In genomic region chr11:85628771-85629341, GRCh38 we compare ENCODE assay signal across 1 cellular context.
A peak's percentile ranks its signal among the peaks of the same experiment; 100 is the strongest.
TF ChIP-seq lines count a peak whose summit lies in the region.

No MANE protein-coding gene starts in this region.

TF ChIP-seq in IMR-90, 13 proteins besides CTCF, POLR2A, EP300 and RAD21:
- no peak for TF ChIP-seq CHD1 (IDR thresholded peaks at IDR 0.05; ENCODE audit: low read depth, low read length)
- TF ChIP-seq CEBPB (IDR thresholded peaks at IDR 0.05; ENCODE audit: low read depth, low read length): no peak
- TF ChIP-seq MAZ (IDR thresholded peaks at IDR 0.05; ENCODE audit: borderline replicate concordance, low read depth, low read length): no peak
- peak; percentile 41; the same call in 1 of the 2 replicates for TF ChIP-seq USF2 (IDR thresholded peaks at IDR 0.05; ENCODE audit: low read depth, low read length)
- peak; percentile 34; the same call in 1 of the 2 replicates for TF ChIP-seq MXI1 (IDR thresholded peaks at IDR 0.05; ENCODE audit: borderline replicate concordance, low read depth, low read length)
